Comparison of ENCODE assay signal across 8 cellular contexts in the genomic region with DNA sequence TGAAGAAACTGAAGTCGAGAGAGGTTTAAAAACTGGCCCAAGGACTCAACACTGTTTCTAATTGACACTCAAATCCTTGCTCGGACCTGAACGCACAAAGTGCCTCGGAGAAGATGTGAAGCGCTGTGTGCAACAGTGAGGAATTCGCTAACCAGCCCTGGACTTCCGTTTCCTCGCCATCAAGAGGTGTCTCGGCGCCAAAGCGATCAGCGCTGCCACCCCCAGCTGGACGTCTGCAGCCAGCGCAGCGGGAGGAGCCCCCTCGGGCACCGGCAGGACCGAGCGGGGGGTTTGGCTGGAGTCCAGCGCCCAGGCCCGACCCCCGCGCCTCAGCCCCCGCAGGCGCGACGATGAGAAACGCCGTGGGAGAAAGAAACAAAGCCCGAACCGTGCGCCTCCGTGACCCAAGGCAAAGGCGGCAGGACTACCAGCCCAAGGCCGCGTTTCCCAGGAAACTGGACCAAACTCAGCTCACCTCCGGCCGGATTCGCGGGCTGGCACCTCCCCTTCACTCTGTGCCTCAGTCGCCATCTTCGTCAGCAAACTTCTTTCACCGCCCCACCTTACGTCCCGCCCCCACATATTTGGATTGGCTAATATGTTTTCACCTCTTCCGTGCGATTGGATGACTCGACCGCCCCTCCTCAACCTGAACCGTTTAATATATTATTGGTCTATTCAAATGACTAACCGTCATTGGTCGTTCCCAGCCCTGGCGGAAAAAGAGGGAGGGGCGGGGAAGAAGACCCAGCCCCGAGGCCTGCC. TPM values are rescaled to one million over a fixed set of nuclear protein-coding genes. Genes with fewer than 3 reads are reported as not detected.
DNase-seq lines count a peak whose midpoint lies in the region; TF ChIP-seq lines count a peak whose summit lies in the region.

A gene with protein sequence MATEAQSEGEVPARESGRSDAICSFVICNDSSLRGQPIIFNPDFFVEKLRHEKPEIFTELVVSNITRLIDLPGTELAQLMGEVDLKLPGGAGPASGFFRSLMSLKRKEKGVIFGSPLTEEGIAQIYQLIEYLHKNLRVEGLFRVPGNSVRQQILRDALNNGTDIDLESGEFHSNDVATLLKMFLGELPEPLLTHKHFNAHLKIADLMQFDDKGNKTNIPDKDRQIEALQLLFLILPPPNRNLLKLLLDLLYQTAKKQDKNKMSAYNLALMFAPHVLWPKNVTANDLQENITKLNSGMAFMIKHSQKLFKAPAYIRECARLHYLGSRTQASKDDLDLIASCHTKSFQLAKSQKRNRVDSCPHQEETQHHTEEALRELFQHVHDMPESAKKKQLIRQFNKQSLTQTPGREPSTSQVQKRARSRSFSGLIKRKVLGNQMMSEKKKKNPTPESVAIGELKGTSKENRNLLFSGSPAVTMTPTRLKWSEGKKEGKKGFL (minus strand): TSS at position 541 of the 765 bp plus-strand sequence. CDS start 10 bp downstream, at position 531.

- peak within 1 kb of the TSS; percentile 93 for H3K4me3 ChIP-seq in effector memory CD4-positive, alpha-beta T cell (ENCODE audit: insufficient read depth, low read depth, low read length, poor library complexity, severe bottlenecking)

- CTCF ChIA-PET in activated CD8-positive, alpha-beta memory T cell treated with anti-CD3 and anti-CD28 coated beads for 36 hours (lab: Charles Lee), result no interaction called here

- no peak for TF ChIP-seq CTCF in GM20000 (IDR thresholded peaks at IDR 0.05; ENCODE audit: extremely low read depth, missing control alignments)

- H3K27ac ChIP-seq in effector memory CD4-positive, alpha-beta T cell (ENCODE audit: insufficient read depth, low read length, poor library complexity, severe bottlenecking), result peak within 1 kb of the TSS; percentile 70

- H3K27me3 ChIP-seq in effector memory CD4-positive, alpha-beta T cell (replicated peaks; ENCODE audit: control insufficient read depth, insufficient read depth, low read length, poor library complexity, severe bottlenecking), result no peaks in the 10 kb centered on the region

- H3K36me3 ChIP-seq in effector memory CD4-positive, alpha-beta T cell (ENCODE audit: control insufficient read depth, insufficient read depth, low read length), result peaks cover 2% of the 10 kb centered on the region

- POLR2A ChIA-PET in activated CD8-positive, alpha-beta memory T cell treated with anti-CD3 and anti-CD28 coated beads for 36 hours (lab: Charles Lee), result interaction anchor here (1.5 kb wide), 1 partner anchor 41 kb away, joined by 5 read pairs; no protein-coding TSS in a partner anchor

- peak; percentile 91 for DNase-seq in COR-L47 (lab: John Stamatoyannopoulos, UW)
- peak; percentile 95 for DNase-seq in GM20000 (ENCODE audit: low spot score)
- DNase-seq in HT-29 (ENCODE audit: low spot score), result peak; percentile 97
- peak; percentile 98 to 99 for DNase-seq in NOMO-1 (lab: John Stamatoyannopoulos, UW; ENCODE audit: unreplicated experiment in 2 of 2)
- peak; percentile 84 to 92 (median 90) for DNase-seq in effector memory CD4-positive, alpha-beta T cell
- DNase-seq in lung microvascular endothelial cell (ENCODE audit: low read depth in 2 of 2), result peak; percentile 98
- DNase-seq in stimulated activated CD4-positive, alpha-beta T cell treated with anti-CD3 and anti-CD28 coated beads, TNF-alpha, amount 100 ng/mL, for 48 hours (ENCODE audit: low read depth in 3 of 3), result peak; percentile 82 to 93 (median 91)

- H3K9me3 ChIP-seq in effector memory CD4-positive, alpha-beta T cell (ENCODE audit: control insufficient read depth, low read length), result no peaks in the 10 kb centered on the region

- no peaks in the 10 kb centered on the region for H3K4me1 ChIP-seq in effector memory CD4-positive, alpha-beta T cell (ENCODE audit: control insufficient read depth, insufficient read depth, low read length, poor library complexity, severe bottlenecking)

RNA-seq across cellular contexts. Expression of the gene that starts here (rescaled TPM):
- 4.6 and 5.2 TPM in 2 replicates for total RNA-seq in HT-29 (2014; rRNA removed; shearing (Covaris generic))
- total RNA-seq in activated CD8-positive, alpha-beta memory T cell treated with anti-CD3 and anti-CD28 coated beads for 36 hours, result 10 to 100 TPM; 27.3 to 29.8 TPM
- total RNA-seq in lung microvascular endothelial cell, result 6.2 and 8.3 TPM in 2 replicates

Comparison
In these comparisons a context has a peak if more than half of its experiments do, and no peak if none do; other contexts are left out.
1. Peak in every context shown above with its lines: DNase-seq, H3K4me3 ChIP-seq and H3K27ac ChIP-seq.